ENCODE assay signal across 8 cellular contexts in genomic region chr2:224646242-224646846, GRCh38.
DNase-seq lines count a peak whose midpoint lies in the region; ATAC-seq lines count a peak whose summit lies in the region.

No MANE protein-coding gene starts in this region.

- H3K36me3 Mint-ChIP-seq in activated T-cell treated with anti-CD3 and anti-CD28 coated beads, Interleukin-2, amount 50 U/mL, for 72 hours (ENCODE audit: insufficient read depth in 2 of 2) = no peaks in the 10 kb centered on the region
- no peaks in the 10 kb centered on the region for H3K36me3 Mint-ChIP-seq in naive thymus-derived CD8-positive, alpha-beta T cell

- no peak overlapping the region for H3K4me3 Mint-ChIP-seq in activated T-cell treated with anti-CD3 and anti-CD28 coated beads, Interleukin-2, amount 50 U/mL, for 72 hours
- no peak overlapping the region for H3K4me3 Mint-ChIP-seq in naive thymus-derived CD8-positive, alpha-beta T cell

- ATAC-seq in activated T-cell treated with anti-CD3 and anti-CD28 coated beads, Interleukin-2, amount 50 U/mL, for 72 hours (replicated peaks in 1 of 2) = peak; percentile 53 to 56
- peak; percentile 60 for ATAC-seq in GM21619 (IDR thresholded peaks at IDR 0.05; ENCODE audit: unreplicated experiment)
- ATAC-seq in naive thymus-derived CD8-positive, alpha-beta T cell = peak; percentile 68

- POLR2A ChIA-PET in naive thymus-derived CD8-positive, alpha-beta T cell (lab: Charles Lee) = no interaction called here

- no peaks in the 10 kb centered on the region for H3K27me3 Mint-ChIP-seq in activated T-cell treated with anti-CD3 and anti-CD28 coated beads, Interleukin-2, amount 50 U/mL, for 72 hours (ENCODE audit: low read depth)
- H3K27me3 Mint-ChIP-seq in naive thymus-derived CD8-positive, alpha-beta T cell = peaks cover 0 to 9% (median 2%) of the 10 kb centered on the region in 5 donors

- DNase-seq in activated T-cell treated with anti-CD3 and anti-CD28 coated beads, Interleukin-2, amount 50 U/mL, for 72 hours = peak; percentile 15 to 26
- DNase-seq in activated T-cell treated with anti-CD3 and anti-CD28 coated beads, Interleukin-2, amount 50 U/mL, for 1 hour = no peak
- DNase-seq in NCI-H345 treated with DMSO at 0.1 percent for 48 hours (lab: John Stamatoyannopoulos, UW; ENCODE audit: unreplicated experiment) = peak; percentile 11
- peak; percentile 11 for DNase-seq in cerebellar cortex (ENCODE audit: low spot score)
- peak in 6 of 10 donors; percentile 3 to 41 (median 15) for DNase-seq in naive thymus-derived CD8-positive, alpha-beta T cell
- DNase-seq in ecto neural progenitor cell (ENCODE audit: low spot score) = no peak
- DNase-seq in stimulated activated CD4-positive, alpha-beta T cell treated with anti-CD3 and anti-CD28 coated beads, Interleukin-12 subunit alpha, Interleukin-12 subunit beta, amount 100 ng/mL, for 4 hours = no peak

- H3K4me1 Mint-ChIP-seq in activated T-cell treated with anti-CD3 and anti-CD28 coated beads, Interleukin-2, amount 50 U/mL, for 72 hours (ENCODE audit: low read depth) = no peaks in the 10 kb centered on the region
- H3K4me1 Mint-ChIP-seq in naive thymus-derived CD8-positive, alpha-beta T cell = peaks cover 0 to 3% (median 0%) of the 10 kb centered on the region in 4 donors

- H3K27ac Mint-ChIP-seq in activated T-cell treated with anti-CD3 and anti-CD28 coated beads, Interleukin-2, amount 50 U/mL, for 72 hours = no peak overlapping the region
- no peak overlapping the region for H3K27ac Mint-ChIP-seq in naive thymus-derived CD8-positive, alpha-beta T cell

- no peaks in the 10 kb centered on the region for H3K9me3 Mint-ChIP-seq in activated T-cell treated with anti-CD3 and anti-CD28 coated beads, Interleukin-2, amount 50 U/mL, for 72 hours
- H3K9me3 Mint-ChIP-seq in naive thymus-derived CD8-positive, alpha-beta T cell = no peaks in the 10 kb centered on the region

Comparison
In these comparisons a context has a peak if more than half of its experiments do, and no peak if none do; other contexts are left out.
1. DNase-seq: peak in activated T-cell treated with anti-CD3 and anti-CD28 coated beads, Interleukin-2, amount 50 U/mL, for 72 hours (2 of 2), NCI-H345 treated with DMSO at 0.1 percent for 48 hours (single experiment), cerebellar cortex (single experiment) and naive thymus-derived CD8-positive, alpha-beta T cell (6 of 10); none in activated T-cell treated with anti-CD3 and anti-CD28 coated beads, Interleukin-2, amount 50 U/mL, for 1 hour (single experiment), ecto neural progenitor cell (single experiment) and stimulated activated CD4-positive, alpha-beta T cell treated with anti-CD3 and anti-CD28 coated beads, Interleukin-12 subunit alpha, Interleukin-12 subunit beta, amount 100 ng/mL, for 4 hours (single experiment).
2. Peak in every context shown above with its lines, with median percentiles within 50 percentile points of each other: ATAC-seq.